Comparison of ENCODE assay signal across 26 cellular contexts in the genomic region with DNA sequence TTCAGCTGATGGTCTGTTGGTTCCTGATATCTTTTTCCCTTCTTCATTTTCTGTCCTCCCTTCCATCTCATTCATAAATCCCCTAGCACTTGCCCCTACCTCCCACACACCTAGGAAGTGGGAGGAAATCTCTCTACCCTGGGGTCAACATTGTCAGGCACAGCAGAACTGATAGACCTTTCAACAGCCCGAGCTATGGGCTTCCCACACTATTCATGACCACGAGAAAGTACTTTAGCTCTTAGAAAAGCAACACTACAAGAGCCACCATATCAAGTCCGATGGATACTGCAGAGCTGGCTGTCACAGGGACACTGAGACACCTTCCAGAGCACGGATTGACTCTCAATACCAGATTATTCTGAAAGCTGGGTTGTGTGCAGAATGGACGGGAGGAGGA.
"Had no signal": no experiment of that assay in that cellular context is flagged by ENCODE, and none has a peak within 500 bp of the region (broad histone marks: within the 10 kb centered on the region; RNA-seq: fewer than 3 reads in every experiment).

No MANE protein-coding gene starts in this region.

- H3K36me3 ChIP-seq: breast epithelium had no signal

- H3K4me1 Mint-ChIP-seq: activated CD4-positive, alpha-beta T cell treated with anti-CD3 and anti-CD28 coated beads, Interleukin-2, amount 10 ng/mL, durations not matched to agents 7 days and 5 days; activated naive CD4-positive, alpha-beta T cell treated with anti-CD3 and anti-CD28 coated beads, Interleukin-2, amount 10 ng/mL, durations not matched to agents 7 days and 5 days; activated naive CD8-positive, alpha-beta T cell treated with anti-CD3 and anti-CD28 coated beads for 36 hours; activated T-helper 17 cell treated with anti-CD3 and anti-CD28 coated beads, Interleukin-2, amount 50 U/mL, for 72 hours; central memory CD8-positive, alpha-beta T cell; T-cell had no signal

- H3K9me3 Mint-ChIP-seq: activated CD4-positive, alpha-beta memory T cell treated with anti-CD3 and anti-CD28 coated beads for 36 hours; activated CD4-positive, alpha-beta T cell treated with anti-CD3 and anti-CD28 coated beads, Interleukin-2, amount 10 ng/mL, durations not matched to agents 7 days and 5 days; activated naive CD4-positive, alpha-beta T cell treated with anti-CD3 and anti-CD28 coated beads, Interleukin-2, amount 10 ng/mL, durations not matched to agents 7 days and 5 days; activated naive CD8-positive, alpha-beta T cell treated with anti-CD3 and anti-CD28 coated beads for 36 hours; activated T-helper 17 cell treated with anti-CD3 and anti-CD28 coated beads, Interleukin-2, amount 50 U/mL, for 72 hours; central memory CD8-positive, alpha-beta T cell; T-cell had no signal

- H3K4me3 Mint-ChIP-seq: activated CD4-positive, alpha-beta memory T cell treated with anti-CD3 and anti-CD28 coated beads for 36 hours; activated CD4-positive, alpha-beta T cell treated with anti-CD3 and anti-CD28 coated beads, Interleukin-2, amount 10 ng/mL, durations not matched to agents 7 days and 5 days; activated naive CD4-positive, alpha-beta T cell treated with anti-CD3 and anti-CD28 coated beads, Interleukin-2, amount 10 ng/mL, durations not matched to agents 7 days and 5 days; activated naive CD8-positive, alpha-beta T cell treated with anti-CD3 and anti-CD28 coated beads for 36 hours; activated T-helper 17 cell treated with anti-CD3 and anti-CD28 coated beads, Interleukin-2, amount 50 U/mL, for 72 hours; central memory CD8-positive, alpha-beta T cell; T-cell had no signal

- DNase-seq: activated CD4-positive, alpha-beta memory T cell treated with anti-CD3 and anti-CD28 coated beads for 36 hours; activated CD4-positive, alpha-beta T cell treated with anti-CD3 and anti-CD28 coated beads, Interleukin-2, amount 10 ng/mL, durations not matched to agents 7 days and 5 days; activated CD4-positive, CD25-positive, alpha-beta regulatory T cell; activated CD8-positive, alpha-beta memory T cell treated with anti-CD3 and anti-CD28 coated beads for 24 hours; activated gamma-delta T cell; activated naive CD4-positive, alpha-beta T cell treated with anti-CD3 and anti-CD28 coated beads, Interleukin-2, amount 10 ng/mL, durations not matched to agents 7 days and 5 days; activated naive CD8-positive, alpha-beta T cell treated with anti-CD3 and anti-CD28 coated beads for 36 hours; activated T-cell treated with anti-CD3 and anti-CD28 coated beads, Interleukin-2, amount 50 U/mL, for 48 hours; anterior cingulate cortex; IMR-90; KG1; NCI-H1048; NCI-H1930; NCI-H2171; NCI-H2227 treated with DMSO at 0.1 percent for 48 hours; NCI-H446 treated with DMSO at 0.1 percent for 48 hours; NCI-H526; NCI-H774; SHP77 treated with DMSO at 0.1 percent for 48 hours; T-cell; T-helper 2 cell had no signal

- H3K27me3 Mint-ChIP-seq: activated naive CD4-positive, alpha-beta T cell treated with anti-CD3 and anti-CD28 coated beads, Interleukin-2, amount 10 ng/mL, durations not matched to agents 7 days and 5 days; activated naive CD8-positive, alpha-beta T cell treated with anti-CD3 and anti-CD28 coated beads for 36 hours; central memory CD8-positive, alpha-beta T cell had no signal

- H3K27ac Mint-ChIP-seq: activated CD4-positive, alpha-beta memory T cell treated with anti-CD3 and anti-CD28 coated beads for 36 hours; activated CD4-positive, alpha-beta T cell treated with anti-CD3 and anti-CD28 coated beads, Interleukin-2, amount 10 ng/mL, durations not matched to agents 7 days and 5 days; activated naive CD4-positive, alpha-beta T cell treated with anti-CD3 and anti-CD28 coated beads, Interleukin-2, amount 10 ng/mL, durations not matched to agents 7 days and 5 days; activated naive CD8-positive, alpha-beta T cell treated with anti-CD3 and anti-CD28 coated beads for 36 hours; activated T-helper 17 cell treated with anti-CD3 and anti-CD28 coated beads, Interleukin-2, amount 50 U/mL, for 72 hours; T-cell had no signal

- H3K9me3 ChIP-seq: breast epithelium had no signal

- H3K4me1 ChIP-seq: breast epithelium had no signal

- H3K36me3 Mint-ChIP-seq: activated CD4-positive, alpha-beta memory T cell treated with anti-CD3 and anti-CD28 coated beads for 36 hours; activated naive CD4-positive, alpha-beta T cell treated with anti-CD3 and anti-CD28 coated beads, Interleukin-2, amount 10 ng/mL, durations not matched to agents 7 days and 5 days; activated naive CD8-positive, alpha-beta T cell treated with anti-CD3 and anti-CD28 coated beads for 36 hours; T-cell had no signal

- H3K27me3 ChIP-seq: breast epithelium had no signal

- ATAC-seq: activated T-helper 17 cell treated with anti-CD3 and anti-CD28 coated beads, Interleukin-2, amount 50 U/mL, for 72 hours; T-cell had no signal

- H3K27ac ChIP-seq: breast epithelium, RWPE1, VCaP had no signal

- H3K4me3 ChIP-seq: breast epithelium had no signal
